10 cellular contexts compared by ENCODE assay signal in the genomic region with DNA sequence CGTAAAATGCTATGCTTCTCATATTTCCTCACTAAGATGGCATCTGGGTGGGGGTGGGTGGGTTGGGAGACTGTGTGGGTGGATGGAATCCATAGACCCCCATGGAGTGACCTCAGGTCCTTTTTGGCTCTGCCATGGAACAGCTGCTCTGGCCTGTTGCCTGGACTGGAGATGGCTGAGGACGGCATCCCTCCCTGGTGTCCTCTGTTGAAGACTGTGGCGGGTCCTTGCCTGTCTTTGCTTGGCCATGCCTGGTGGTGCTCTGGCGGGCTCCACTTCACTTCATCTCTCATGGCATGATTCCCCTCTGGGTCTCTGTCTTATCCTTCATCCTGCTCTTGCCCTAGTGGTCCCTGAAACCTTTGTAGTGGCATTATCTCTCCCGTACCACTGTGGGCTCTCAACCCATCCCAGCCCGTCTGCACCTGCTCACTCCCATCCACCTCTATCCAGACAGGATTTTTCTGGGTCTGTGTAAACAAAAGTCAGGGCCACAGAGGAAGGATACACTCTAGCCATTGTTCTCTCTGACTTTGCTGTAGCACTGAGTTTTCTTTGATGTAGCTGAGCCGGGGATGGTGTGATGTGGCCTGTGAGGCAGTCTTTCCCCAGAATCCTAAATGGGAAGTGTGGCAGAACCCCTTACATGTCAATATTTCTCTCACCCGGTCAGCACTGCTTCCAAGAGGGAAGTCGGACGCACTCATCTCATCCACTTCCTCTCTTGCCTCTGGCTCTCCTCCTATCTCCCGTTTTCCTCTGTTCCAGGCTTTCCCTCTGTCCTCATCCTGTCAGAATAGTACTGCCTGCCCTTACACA. TPM values are rescaled to one million over a fixed set of nuclear protein-coding genes. Genes with fewer than 3 reads are reported as not detected.
A peak's percentile ranks its signal among the peaks of the same experiment; 100 is the strongest.
DNase-seq lines count a peak whose midpoint lies in the region; ATAC-seq, FAIRE-seq and TF ChIP-seq lines count a peak whose summit lies in the region.
"Had no signal": no experiment of that assay in that cellular context is flagged by ENCODE, and none has a peak within 500 bp of the region (broad histone marks: within the 10 kb centered on the region; RNA-seq: fewer than 3 reads in every experiment).

No MANE protein-coding gene starts in this region.

- H3K4me1 ChIP-seq in left lung (peaks cover 4 to 37% of the 10 kb centered on the region in 2 donors), testis (peaks cover 46% of the 10 kb centered on the region)

- ATAC-seq in left lung (peak; percentile 40), GM19324 (IDR thresholded peaks at IDR 0.05; ENCODE audit: low FRiP score, unreplicated experiment) (no peak), GM19467 (IDR thresholded peaks at IDR 0.05; ENCODE audit: unreplicated experiment) (no peak)

- H3K27ac ChIP-seq in left lung = no peak overlapping the region
- H3K27ac ChIP-seq in testis = peak overlapping the region; percentile 19 to 70

- H3K9me3 ChIP-seq in left lung (no peaks in the 10 kb centered on the region), testis (no peaks in the 10 kb centered on the region)

- H3K27me3 ChIP-seq in bronchial epithelial cell (ENCODE audit: control insufficient read depth, insufficient read depth, low read length) (no peaks in the 10 kb centered on the region), left lung (no peaks in the 10 kb centered on the region), testis (no peaks in the 10 kb centered on the region)

- peak; percentile 33 to 49 for DNase-seq in NCI-H526 (lab: John Stamatoyannopoulos, UW)
- DNase-seq in bronchial epithelial cell (ENCODE audit: low read depth) = no peak
- no peak for DNase-seq in left lung
- DNase-seq in testis = no peak
- no peak for DNase-seq in stimulated activated CD4-positive, alpha-beta T cell treated with anti-CD3 and anti-CD28 coated beads, Interleukin-2, amount 100 ng/mL, for 24 hours
- DNase-seq: DMS79 treated with DMSO at 0.1 percent for 48 hours, H7 had no signal

- TF ChIP-seq POLR2A in testis (IDR thresholded peaks at IDR 0.05) = no peak

- intact Hi-C loops in left lung (cut with DNase I) = no loop called here
- intact Hi-C loops in testis (cut with DNase I; ENCODE audit: low total_unique reads) = no loop called here

- peak; percentile 43 for FAIRE-seq in bronchial epithelial cell (lab: Jason Lieb, UNC)
- FAIRE-seq: islet of Langerhans had no signal

- WGBS in testis, 2 donors = 49 to 54% methylated on average over 11 of the region's 11 CpGs

- H3K4me3 ChIP-seq in bronchial epithelial cell (ENCODE audit: low read depth, low read length) (no peak overlapping the region), left lung (no peak overlapping the region), testis (no peak overlapping the region)

- H3K36me3 ChIP-seq in bronchial epithelial cell (ENCODE audit: control insufficient read depth, insufficient read depth, low read length) (no peaks in the 10 kb centered on the region), left lung (no peaks in the 10 kb centered on the region), testis (ENCODE audit: low read depth, missing control alignments) (no peaks in the 10 kb centered on the region)

- TF ChIP-seq CTCF in bronchial epithelial cell (IDR thresholded peaks at IDR 0.05; ENCODE audit: insufficient read depth, low read length, severe bottlenecking) = no peak
- TF ChIP-seq CTCF in left lung (IDR thresholded peaks at IDR 0.05) = no peak
- TF ChIP-seq CTCF in testis (IDR thresholded peaks at IDR 0.05) = no peak

RNA-seq across cellular contexts. Expression of a gene that starts 36.1 kb away (rescaled TPM):
- total RNA-seq in bronchial epithelial cell = 11.3 and 19.5 TPM in 2 replicates
- 10 to 100 TPM in 1 of 2 donors, 1 to 10 TPM in 1; 9.7 to 15.4 TPM for total RNA-seq in left lung
- total RNA-seq in testis = 10 to 100 TPM; 36.1 to 45.8 TPM
- 17.1 TPM for polyA plus RNA-seq in testis (ENCODE audit: insufficient read depth, low read depth, low replicate concordance)

Comparison
In these comparisons a context has a peak if more than half of its experiments do, and no peak if none do; other contexts are left out.
1. DNase-seq: peak in NCI-H526 (2 of 2); none in bronchial epithelial cell (single experiment), left lung (0 of 2), testis (single experiment) and stimulated activated CD4-positive, alpha-beta T cell treated with anti-CD3 and anti-CD28 coated beads, Interleukin-2, amount 100 ng/mL, for 24 hours (0 of 2).
2. H3K27ac ChIP-seq: peak in testis (2 of 2); none in left lung (0 of 2).